In genomic region chr1:66592106-66592507, GRCh38 we compare ENCODE assay signal across 3 cellular contexts. TPM values are rescaled to one million over a fixed set of nuclear protein-coding genes. Genes with fewer than 3 reads are reported as not detected.
"Had no signal": no experiment of that assay in that cellular context is flagged by ENCODE, and none has a peak within 500 bp of the region (broad histone marks: within the 10 kb centered on the region; RNA-seq: fewer than 3 reads in every experiment).

No MANE protein-coding gene starts in this region.

RNA-seq across cellular contexts. Expression of gene SGIP1, which starts 58.2 kb away (rescaled TPM):
- total RNA-seq: mammary epithelial cell; natural killer cell treated with Interleukin-12 subunit alpha and Interleukin-12 subunit beta and Interleukin-15 and Interleukin-18, amount 100 ng/mL, for 72 hours had no signal
- polyA plus RNA-seq: foreskin keratinocyte had no signal
